9 cellular contexts compared by ENCODE assay signal in genomic region chr1:204513117-204513716, GRCh38. TPM values are rescaled to one million over a fixed set of nuclear protein-coding genes. Genes with fewer than 3 reads are reported as not detected.
DNase-seq lines count a peak whose midpoint lies in the region; ATAC-seq and TF ChIP-seq lines count a peak whose summit lies in the region.
"Had no signal": no experiment of that assay in that cellular context is flagged by ENCODE, and none has a peak within 500 bp of the region (broad histone marks: within the 10 kb centered on the region; RNA-seq: fewer than 3 reads in every experiment).

No MANE protein-coding gene starts in this region.

- peak overlapping the region; percentile 97 to 100 (median 99) for H3K27ac Mint-ChIP-seq in immature natural killer cell

- ATAC-seq in HG02759 (IDR thresholded peaks at IDR 0.05; ENCODE audit: unreplicated experiment), result peak; percentile 32
- ATAC-seq: left colon had no signal

- peak overlapping the region; percentile 81 to 93 (median 88) for H3K4me3 Mint-ChIP-seq in immature natural killer cell

- no peak overlapping the region for H3K4me3 ChIP-seq in MG63

- no peaks in the 10 kb centered on the region for H3K27me3 ChIP-seq in MG63

- H3K36me3 ChIP-seq in MG63, result peaks cover 16% of the 10 kb centered on the region

- H3K36me3 Mint-ChIP-seq in immature natural killer cell, result peaks cover under 1 to 1% (median 1%) of the 10 kb centered on the region in 3 donors

- TF ChIP-seq CTCF in GM10266 (IDR thresholded peaks at IDR 0.05; ENCODE audit: control insufficient read depth, insufficient read depth, low read depth, missing control alignments), result peak; percentile 20

- peaks cover 1 to 4% (median 4%) of the 10 kb centered on the region in 3 donors for H3K27me3 Mint-ChIP-seq in immature natural killer cell (ENCODE audit: low read depth in 3 of 3)

- no peaks in the 10 kb centered on the region for H3K9me3 Mint-ChIP-seq in immature natural killer cell

- peaks cover 22 to 35% of the 10 kb centered on the region in 2 donors for H3K4me1 Mint-ChIP-seq in immature natural killer cell

- no peaks in the 10 kb centered on the region for H3K9me3 ChIP-seq in MG63

- DNase-seq in GM10266 (ENCODE audit: extremely low spot score), result peak; percentile 47
- peak; percentile 32 to 79 (median 55) for DNase-seq in T-helper 1 cell
- peak; percentile 36 to 46 (median 42) for DNase-seq in immature natural killer cell
- no peak for DNase-seq in NCI-H226
- DNase-seq in NCI-H128 (lab: John Stamatoyannopoulos, UW; ENCODE audit: unreplicated experiment), result no peak
- DNase-seq in MG63, result no peak
- no peak for DNase-seq in AG20443 (ENCODE audit: low spot score)

RNA-seq across cellular contexts. Expression of gene MDM4, which starts 3.0 kb away (rescaled TPM):
- 10 to 100 TPM in 1 of 3 donors, 1 to 10 TPM in 2; 4.6 to 22.6 (median 8.3) TPM for polyA plus RNA-seq in immature natural killer cell
- total RNA-seq in MG63 (2014; rRNA removed; shearing (Covaris generic); ENCODE audit: low replicate concordance), result 6.6 and 7.2 TPM in 2 replicates

RNA-seq across cellular contexts. Expression of gene PIK3C2B, which starts 18.6 kb away (rescaled TPM):
- 1 to 10 TPM in 2 of 3 donors, not detected in 1; 1.4 to 2.3 TPM for polyA plus RNA-seq in immature natural killer cell
- 2.8 and 3.4 TPM in 2 replicates for total RNA-seq in MG63 (2014; rRNA removed; shearing (Covaris generic); ENCODE audit: low replicate concordance)

Comparison
In these comparisons a context has a peak if more than half of its experiments do, and no peak if none do; other contexts are left out.
1. DNase-seq: peak in GM10266 (single experiment), T-helper 1 cell (5 of 5) and immature natural killer cell (3 of 3); none in NCI-H226 (single experiment), NCI-H128 (single experiment), MG63 (single experiment) and AG20443 (single experiment).